Comparison of ENCODE assay signal across 16 cellular contexts in the genomic region with DNA sequence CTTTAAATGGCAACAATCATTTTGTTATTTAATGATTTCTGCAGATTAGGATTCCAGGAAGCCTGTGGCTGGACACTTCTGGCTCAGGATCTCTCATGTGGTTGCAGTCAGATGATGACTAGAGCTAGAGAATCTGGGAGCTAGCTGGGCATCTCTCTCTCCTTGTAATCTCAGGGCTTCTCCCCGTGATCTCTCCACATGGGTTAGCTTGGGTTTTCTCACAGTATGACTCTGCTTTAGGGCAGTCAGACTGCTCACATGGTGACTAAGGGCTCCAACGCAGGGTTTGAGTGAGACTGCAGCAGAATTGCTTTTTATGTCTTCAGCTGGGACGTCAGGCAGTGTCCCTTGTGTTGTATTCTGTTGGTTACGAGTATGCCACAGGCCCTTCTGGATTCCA.
DNase-seq lines count a peak whose midpoint lies in the region; ATAC-seq and TF ChIP-seq lines count a peak whose summit lies in the region.
"Had no signal": no experiment of that assay in that cellular context is flagged by ENCODE, and none has a peak within 500 bp of the region (broad histone marks: within the 10 kb centered on the region; RNA-seq: fewer than 3 reads in every experiment).

No MANE protein-coding gene starts in this region.

- H3K23ac ChIP-seq in mesenchymal stem cell (ENCODE audit: low read length in 2 of 2) = no peak overlapping the region

- H2AK5ac ChIP-seq in mesenchymal stem cell (ENCODE audit: low read length, severe bottlenecking) = no peak overlapping the region

- H3K4ac ChIP-seq in mesenchymal stem cell (ENCODE audit: low read depth in 1 of 2, low read length in 2 of 2) = no peak overlapping the region

- H3K36me3 ChIP-seq in GM23338 (ENCODE audit: insufficient read depth) = no peaks in the 10 kb centered on the region
- H3K36me3 ChIP-seq in mesenchymal stem cell (ENCODE audit: control insufficient read depth in 1 of 2, insufficient read depth in 2 of 2, low read depth in 1 of 2, low read length in 2 of 2) = no peaks in the 10 kb centered on the region
- H3K36me3 ChIP-seq in testis (ENCODE audit: low read depth, missing control alignments) = no peaks in the 10 kb centered on the region

- H3K18ac ChIP-seq in mesenchymal stem cell (ENCODE audit: low read depth in 1 of 2, low read length in 2 of 2) = no peak overlapping the region

- H3K4me3 ChIP-seq in GM23338 = no peak overlapping the region
- H3K4me3 ChIP-seq in mesenchymal stem cell (ENCODE audit: insufficient read depth in 1 of 2, low read depth in 1 of 2, low read length in 2 of 2) = no peak overlapping the region
- H3K4me3 ChIP-seq in testis = no peak overlapping the region

- no peaks in the 10 kb centered on the region for H3K79me2 ChIP-seq in GM23338 (replicated peaks; ENCODE audit: insufficient read depth)

- H3K9me3 Mint-ChIP-seq in GM23338 = no peaks in the 10 kb centered on the region; the same call in 2 of the 3 replicates
- H3K9me3 Mint-ChIP-seq: activated T-cell treated with anti-CD3 and anti-CD28 coated beads, Interleukin-2, amount 50 U/mL, for 4 hours had no signal

- H3K79me1 ChIP-seq in mesenchymal stem cell (replicated peaks; ENCODE audit: low read length, poor library complexity, severe bottlenecking) = no peaks in the 10 kb centered on the region

- H3K27ac Mint-ChIP-seq in GM23338 = no peak overlapping the region

- intact Hi-C loops in testis (cut with DNase I; ENCODE audit: low total_unique reads) = no loop called here

- no peaks in the 10 kb centered on the region for H3K9me2 ChIP-seq in GM23338 (ENCODE audit: insufficient read depth)

- no peaks in the 10 kb centered on the region for H3K27me3 ChIP-seq in GM23338 (ENCODE audit: insufficient read depth)
- H3K27me3 ChIP-seq in mesenchymal stem cell (ENCODE audit: control insufficient read depth in 1 of 2, insufficient read depth in 1 of 2, low read length in 2 of 2) = no peaks in the 10 kb centered on the region
- no peaks in the 10 kb centered on the region for H3K27me3 ChIP-seq in testis

- H3F3A ChIP-seq in GM23338 (replicated peaks; ENCODE audit: low read depth) = no peaks in the 10 kb centered on the region

- no peaks in the 10 kb centered on the region for H4K20me1 ChIP-seq in GM23338 (replicated peaks; ENCODE audit: insufficient read depth)

- no peaks in the 10 kb centered on the region for H3K27me3 Mint-ChIP-seq in GM23338 (ENCODE audit: insufficient read depth, low read depth, poor library complexity)

- H3K4me2 ChIP-seq in GM23338 (no peak overlapping the region), mesenchymal stem cell (ENCODE audit: low read length, poor library complexity, severe bottlenecking) (no peak overlapping the region)

- no peak overlapping the region for H2BK5ac ChIP-seq in mesenchymal stem cell (ENCODE audit: low read depth, low read length, poor library complexity, severe bottlenecking)

- no peak overlapping the region for H2BK12ac ChIP-seq in mesenchymal stem cell (ENCODE audit: low read length in 2 of 2)

- TF ChIP-seq CTCF in GM23338 (conservative IDR thresholded peaks at IDR 0.05; ENCODE audit: low read depth in 2 of 2) (no peak), testis (IDR thresholded peaks at IDR 0.05) (no peak)

- ATAC-seq in GM23338 = no peak
- ATAC-seq: activated T-cell treated with anti-CD3 and anti-CD28 coated beads, Interleukin-2, amount 50 U/mL, for 4 hours; PC-3; SK-N-SH treated with all-trans-retinoic acid at 6 μM for 48 hours had no signal

- H3K9ac ChIP-seq in mesenchymal stem cell (ENCODE audit: low read length) = peak overlapping the region; percentile 83

- H2AFZ ChIP-seq in GM23338 (no peak overlapping the region), mesenchymal stem cell (ENCODE audit: low read depth, low read length) (no peak overlapping the region)

- H4K91ac ChIP-seq in mesenchymal stem cell (ENCODE audit: low read length) = no peak overlapping the region

- TF ChIP-seq POLR2A in testis (IDR thresholded peaks at IDR 0.05) = no peak

- no peaks in the 10 kb centered on the region for H3K4me1 ChIP-seq in GM23338 (ENCODE audit: insufficient read depth)
- H3K4me1 ChIP-seq in mesenchymal stem cell (ENCODE audit: control insufficient read depth, insufficient read depth, low read depth, low read length) = peaks cover 2% of the 10 kb centered on the region
- H3K4me1 ChIP-seq in testis = peaks cover 7% of the 10 kb centered on the region

- DNase-seq in GM23338 (ENCODE audit: low spot score) (peak; percentile 0), astrocyte of the hippocampus (ENCODE audit: low read depth, low spot score) (peak; percentile 58), mesenchymal stem cell (peak; percentile 12), testis (peak; percentile 27), NAMALWA (ENCODE audit: low spot score) (no peak), iPS-NIHi7 (ENCODE audit: extremely low spot score) (no peak)
- DNase-seq in stimulated activated CD4-positive, alpha-beta T cell treated with anti-CD3 and anti-CD28 coated beads, Interleukin-2, amount 100 ng/mL, for 48 hours = no peak
- DNase-seq: activated CD4-positive, alpha-beta T cell treated with anti-CD3 and anti-CD28 coated beads, Interleukin-2, amount 50 U/mL, for 48 hours; activated T-cell treated with anti-CD3 and anti-CD28 coated beads, Interleukin-2, amount 50 U/mL, for 4 hours; H7; hippocampal formation; NCI-H2081; PC-3; posterior cingulate gyrus had no signal

- H3K14ac ChIP-seq in mesenchymal stem cell (ENCODE audit: low read length in 2 of 2) = no peak overlapping the region

- H2BK120ac ChIP-seq in mesenchymal stem cell (ENCODE audit: low read depth, low read length) = no peak overlapping the region

- no peak overlapping the region for H4K8ac ChIP-seq in mesenchymal stem cell (ENCODE audit: low read length)

- H3K27ac ChIP-seq in GM23338 (ENCODE audit: low read depth) (no peak overlapping the region), mesenchymal stem cell (ENCODE audit: low read length, poor library complexity, severe bottlenecking) (peak overlapping the region; percentile 71), testis (peak overlapping the region; percentile 24 to 72)
- H3K27ac ChIP-seq: epithelial cell of prostate had no signal

- H3K4me1 Mint-ChIP-seq in GM23338 = no peaks in the 10 kb centered on the region

- no peak overlapping the region for H2BK15ac ChIP-seq in mesenchymal stem cell (ENCODE audit: low read depth, poor library complexity, severe bottlenecking)

- H3K9me3 ChIP-seq in mesenchymal stem cell (ENCODE audit: control insufficient read depth, low read length) = no peaks in the 10 kb centered on the region
- no peaks in the 10 kb centered on the region for H3K9me3 ChIP-seq in testis

- H3K36me3 Mint-ChIP-seq in GM23338 (ENCODE audit: low read depth) = no peaks in the 10 kb centered on the region

- no peak overlapping the region for H3K4me3 Mint-ChIP-seq in GM23338
- H3K4me3 Mint-ChIP-seq: activated T-cell treated with anti-CD3 and anti-CD28 coated beads, Interleukin-2, amount 50 U/mL, for 4 hours had no signal

- 76% methylated on average over 4 of the region's 4 CpGs for WGBS in mesenchymal stem cell
- 50 to 76% methylated on average over 3 to 4 of the region's 4 CpGs for WGBS in testis, 2 donors

TF ChIP-seq in GM23338, 12 proteins besides CTCF, POLR2A, EP300 and RAD21 (continues in another document):
- TF ChIP-seq EZH2 (IDR thresholded peaks at IDR 0.05; ENCODE audit: low read depth, unreplicated experiment) (no peak), CREB1 (CRISPR knock-in tag; IDR thresholded peaks at IDR 0.05; ENCODE audit: low read depth) (no peak), ZNF114 (CRISPR knock-in tag; IDR thresholded peaks at IDR 0.05) (no peak)

Comparison
In these comparisons a context has a peak if more than half of its experiments do, and no peak if none do; other contexts are left out.
1. DNase-seq: peak in GM23338 (single experiment), astrocyte of the hippocampus (single experiment), mesenchymal stem cell (single experiment) and testis (single experiment); none in NAMALWA (single experiment), iPS-NIHi7 (single experiment) and stimulated activated CD4-positive, alpha-beta T cell treated with anti-CD3 and anti-CD28 coated beads, Interleukin-2, amount 100 ng/mL, for 48 hours (0 of 2).